Comparison of ENCODE assay signal across 1 cellular context in the genomic region with DNA sequence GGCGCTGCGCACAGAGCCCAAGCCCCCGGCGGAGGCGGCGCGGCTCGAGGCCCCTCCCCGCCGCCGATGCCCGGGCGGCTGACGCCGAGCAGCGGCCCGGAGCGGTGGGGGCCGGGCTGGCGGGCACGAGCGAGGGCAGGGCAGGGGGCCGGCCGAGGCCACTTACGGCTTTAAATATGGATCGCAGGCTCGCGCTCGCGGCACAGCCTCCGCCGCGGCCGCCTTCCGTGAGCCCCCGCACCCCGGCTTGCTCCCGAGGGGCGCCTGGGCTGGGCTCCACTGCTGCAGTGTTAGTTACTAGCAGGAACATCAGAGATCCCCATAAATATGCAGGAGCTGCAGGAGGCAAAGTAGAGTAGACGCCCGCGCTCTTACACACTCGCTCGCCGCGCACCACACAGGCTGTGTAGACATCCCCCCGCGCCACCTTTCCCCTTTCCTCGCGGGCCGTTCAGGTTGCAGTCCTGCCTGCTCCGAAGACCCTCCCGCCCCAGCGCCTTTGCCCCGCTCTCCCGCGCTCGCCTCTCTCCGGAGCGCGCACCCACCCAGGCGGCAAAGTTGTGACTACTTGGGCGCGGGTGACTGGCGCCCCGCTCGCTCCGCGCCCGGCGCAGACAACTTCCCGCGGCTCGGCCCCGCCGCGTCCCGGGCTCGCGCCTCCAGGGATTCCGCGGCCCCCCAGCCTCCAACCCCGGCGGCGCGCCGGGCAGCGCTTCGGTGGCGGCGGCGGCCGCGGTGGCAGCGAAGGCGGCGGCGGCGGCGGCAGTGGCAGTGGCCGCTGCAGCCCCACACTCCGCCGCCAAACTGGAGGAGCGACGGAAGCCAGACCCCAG.
TF ChIP-seq lines count a peak whose summit lies in the region.

No MANE protein-coding gene starts in this region.

TF ChIP-seq in WTC11, 78 proteins besides CTCF, POLR2A, EP300 and RAD21 (continued from another document):
- TF ChIP-seq, protein P1, sequence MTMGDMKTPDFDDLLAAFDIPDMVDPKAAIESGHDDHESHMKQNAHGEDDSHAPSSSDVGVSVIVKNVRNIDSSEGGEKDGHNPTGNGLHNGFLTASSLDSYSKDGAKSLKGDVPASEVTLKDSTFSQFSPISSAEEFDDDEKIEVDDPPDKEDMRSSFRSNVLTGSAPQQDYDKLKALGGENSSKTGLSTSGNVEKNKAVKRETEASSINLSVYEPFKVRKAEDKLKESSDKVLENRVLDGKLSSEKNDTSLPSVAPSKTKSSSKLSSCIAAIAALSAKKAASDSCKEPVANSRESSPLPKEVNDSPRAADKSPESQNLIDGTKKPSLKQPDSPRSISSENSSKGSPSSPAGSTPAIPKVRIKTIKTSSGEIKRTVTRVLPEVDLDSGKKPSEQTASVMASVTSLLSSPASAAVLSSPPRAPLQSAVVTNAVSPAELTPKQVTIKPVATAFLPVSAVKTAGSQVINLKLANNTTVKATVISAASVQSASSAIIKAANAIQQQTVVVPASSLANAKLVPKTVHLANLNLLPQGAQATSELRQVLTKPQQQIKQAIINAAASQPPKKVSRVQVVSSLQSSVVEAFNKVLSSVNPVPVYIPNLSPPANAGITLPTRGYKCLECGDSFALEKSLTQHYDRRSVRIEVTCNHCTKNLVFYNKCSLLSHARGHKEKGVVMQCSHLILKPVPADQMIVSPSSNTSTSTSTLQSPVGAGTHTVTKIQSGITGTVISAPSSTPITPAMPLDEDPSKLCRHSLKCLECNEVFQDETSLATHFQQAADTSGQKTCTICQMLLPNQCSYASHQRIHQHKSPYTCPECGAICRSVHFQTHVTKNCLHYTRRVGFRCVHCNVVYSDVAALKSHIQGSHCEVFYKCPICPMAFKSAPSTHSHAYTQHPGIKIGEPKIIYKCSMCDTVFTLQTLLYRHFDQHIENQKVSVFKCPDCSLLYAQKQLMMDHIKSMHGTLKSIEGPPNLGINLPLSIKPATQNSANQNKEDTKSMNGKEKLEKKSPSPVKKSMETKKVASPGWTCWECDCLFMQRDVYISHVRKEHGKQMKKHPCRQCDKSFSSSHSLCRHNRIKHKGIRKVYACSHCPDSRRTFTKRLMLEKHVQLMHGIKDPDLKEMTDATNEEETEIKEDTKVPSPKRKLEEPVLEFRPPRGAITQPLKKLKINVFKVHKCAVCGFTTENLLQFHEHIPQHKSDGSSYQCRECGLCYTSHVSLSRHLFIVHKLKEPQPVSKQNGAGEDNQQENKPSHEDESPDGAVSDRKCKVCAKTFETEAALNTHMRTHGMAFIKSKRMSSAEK (CRISPR knock-in tag; IDR thresholded peaks at IDR 0.05; ENCODE audit: borderline replicate concordance), result no peak
- TF ChIP-seq TP53 (CRISPR knock-in tag; IDR thresholded peaks at IDR 0.05) (peak; percentile 6; the same call in 1 of the 2 replicates), KAT7 (CRISPR knock-in tag; IDR thresholded peaks at IDR 0.05; ENCODE audit: borderline replicate concordance) (0 out of 2 replicates have a peak, but pooled peaks have one; percentile 75), MYBL2 (CRISPR knock-in tag; IDR thresholded peaks at IDR 0.05) (no peak; the same call in 1 of the 2 replicates)
TF ChIP-seq in WTC11: peak in this region for 6.
